Comparison of ENCODE assay signal across 8 cellular contexts in the genomic region with DNA sequence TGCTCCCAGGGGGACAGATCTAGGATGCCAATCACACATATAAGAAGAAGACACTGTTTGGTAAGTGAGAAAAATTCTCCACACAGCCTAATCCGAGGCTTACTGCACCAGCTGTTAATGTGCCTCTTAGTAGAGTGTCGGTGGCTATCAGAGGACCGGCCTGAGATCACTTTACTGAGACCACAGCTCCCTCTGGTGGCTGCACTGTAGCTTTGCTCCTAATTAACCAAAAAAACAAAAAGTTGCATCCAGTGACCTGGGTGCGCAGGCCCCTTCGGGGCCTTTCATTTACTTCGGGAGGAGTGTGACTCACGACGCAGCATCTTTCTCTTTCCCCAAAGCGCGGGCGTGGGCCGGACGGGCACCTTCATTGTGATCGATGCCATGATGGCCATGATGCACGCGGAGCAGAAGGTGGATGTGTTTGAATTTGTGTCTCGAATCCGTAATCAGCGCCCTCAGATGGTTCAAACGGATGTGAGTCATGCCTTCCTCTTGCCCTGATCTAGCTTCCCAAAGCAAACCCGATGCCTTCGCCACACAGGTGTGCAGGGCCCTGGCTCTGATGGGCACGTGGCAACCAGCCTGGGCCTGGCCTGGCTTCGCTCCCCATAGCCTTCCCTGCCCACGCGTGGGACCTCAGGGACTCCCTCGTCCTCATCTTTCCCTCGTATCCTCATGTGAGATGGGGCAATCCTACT. TPM values are rescaled to one million over a fixed set of nuclear protein-coding genes. Genes with fewer than 3 reads are reported as not detected.
A peak's percentile ranks its signal among the peaks of the same experiment; 100 is the strongest.
DNase-seq lines count a peak whose midpoint lies in the region; ATAC-seq and TF ChIP-seq lines count a peak whose summit lies in the region.

No MANE protein-coding gene starts in this region.

- TF ChIP-seq EP300 in transverse colon (IDR thresholded peaks at IDR 0.05; ENCODE audit: low read depth), result no peak

- intact Hi-C loops in transverse colon (cut with DNase I; ENCODE audit: low total_unique reads), result no loop called here

- in situ Hi-C loops in transverse colon (cut with MboI; ENCODE audit: low pct_ligation_motif_present in 1 of 4, low pct_unique_long_range_greater_than_20kb in 1 of 4, low sequenced_read_pairs in 3 of 4), result loop anchor here in 1 of 4 donors (10.0 kb wide), 2 partner anchors 75 to 165 kb away; partner anchors contain the start of gene PTPRE

- peaks cover 0 to 11% (median 0%) of the 10 kb centered on the region in 4 donors for H3K4me1 ChIP-seq in transverse colon

- no peaks in the 10 kb centered on the region for H3K27me3 ChIP-seq in transverse colon

- H3K4me3 ChIP-seq in Jurkat, Clone E6-1 (ENCODE audit: low read length), result no peak overlapping the region
- H3K4me3 ChIP-seq in transverse colon, result no peak overlapping the region

- H3K27ac ChIP-seq in transverse colon, result no peak overlapping the region

- no peaks in the 10 kb centered on the region for H3K9me3 ChIP-seq in transverse colon

- DNase-seq in COLO829 (ENCODE audit: low spot score) (peak; percentile 41), RPMI7951 (ENCODE audit: low read depth) (peak; percentile 75), fibroblast of the conjunctiva (ENCODE audit: low read depth) (peak; percentile 64), omental fat pad (ENCODE audit: low spot score) (peak; percentile 30), transverse colon (peak; percentile 80)
- DNase-seq in Jurkat, Clone E6-1 (ENCODE audit: low read depth, low spot score), result peak; percentile 68
- peak; percentile 68 to 72 for DNase-seq in activated T-helper 1 cell treated with anti-CD3 and anti-CD28 coated beads, Interleukin-2, amount 50 U/mL, for 16 hours (ENCODE audit: low read depth in 1 of 2, low spot score in 1 of 2)

- TF ChIP-seq CTCF in omental fat pad (IDR thresholded peaks at IDR 0.05) (peak in 1 of 3 donors; percentile 65), transverse colon (IDR thresholded peaks at IDR 0.05) (peak; percentile 79 to 88 (median 83))

- peaks cover 0 to 19% (median 1%) of the 10 kb centered on the region in 4 donors for H3K36me3 ChIP-seq in transverse colon

- TF ChIP-seq POLR2A in transverse colon (IDR thresholded peaks at IDR 0.05), result no peak

- ATAC-seq in GM21360 (IDR thresholded peaks at IDR 0.05; ENCODE audit: unreplicated experiment) (peak; percentile 34), omental fat pad (ENCODE audit: low FRiP score) (peak; percentile 60)

- 55% methylated on average over 28 of the region's 28 CpGs; no CpG with 5 or more reads in 1 of the 2 donors for WGBS in transverse colon (ENCODE audit: low coverage in 1 of 2), 2 donors

RNA-seq across cellular contexts. Expression of gene MKI67, which starts 56.7 kb away (rescaled TPM):
- 52.6 TPM for polyA plus RNA-seq in Jurkat, Clone E6-1 (2012; ENCODE audit: insufficient read depth, insufficient read length)
- total RNA-seq in RPMI7951 (2014; rRNA removed; shearing (Covaris generic)), result 41.8 and 48.5 TPM in 2 replicates
- 1 to 10 TPM in 3 of 4 donors, under 1 TPM in 1; 0.63 to 9.6 (median 1.6) TPM for total RNA-seq in omental fat pad
- 10 to 100 TPM in 2 of 4 donors, 1 to 10 TPM in 2; 4.5 to 40.8 (median 8.4) TPM for total RNA-seq in transverse colon

Comparison
In these comparisons a context has a peak if more than half of its experiments do, and no peak if none do; other contexts are left out.
1. DNase-seq: peak in every context shown above with its lines; median percentile 80 in transverse colon; 75 in RPMI7951; 70 in activated T-helper 1 cell treated with anti-CD3 and anti-CD28 coated beads, Interleukin-2, amount 50 U/mL, for 16 hours; 68 in Jurkat, Clone E6-1; 64 in fibroblast of the conjunctiva; 41 in COLO829; 30 in omental fat pad.